In genomic region chr6:64679411-64679810, GRCh38 we compare ENCODE assay signal across 20 cellular contexts.
"Had no signal": no experiment of that assay in that cellular context is flagged by ENCODE, and none has a peak within 500 bp of the region (broad histone marks: within the 10 kb centered on the region; RNA-seq: fewer than 3 reads in every experiment).

No MANE protein-coding gene starts in this region.

- DNase-seq: dermis blood vessel endothelial cell; effector CD4-positive, alpha-beta T cell; endodermal cell; gastrocnemius medialis; heart right ventricle; hypothalamus; kidney glomerular epithelial cell; naive thymus-derived CD4-positive, alpha-beta T cell; nephron progenitor cell; psoas muscle; retina; stimulated activated CD4-positive, alpha-beta T cell treated with anti-CD3 and anti-CD28 coated beads, Interleukin-2, amount 100 ng/mL, for 24 hours; stimulated activated CD4-positive, alpha-beta T cell treated with anti-CD3 and anti-CD28 coated beads, Interleukin-4, amount 100 ng/mL, for 4 hours; stimulated activated naive B cell treated with anti-CD40 and anti-IgM and Interleukin-4, amounts not matched to agents 10 μg/mL and 1 μg/mL and 100 μg/mL, for 72 hours; stimulated activated naive CD8-positive, alpha-beta T cell treated with anti-CD3 and anti-CD28 coated beads, Interleukin-15, amount 100 ng/mL, for 72 hours; testis; upper lobe of right lung had no signal

- H3K4me1 ChIP-seq: gastrocnemius medialis, psoas muscle, tibial nerve, upper lobe of right lung, vagina had no signal

- H3K36me3 ChIP-seq: gastrocnemius medialis, heart right ventricle, tibial nerve, upper lobe of right lung, vagina had no signal

- H3K9me3 ChIP-seq: gastrocnemius medialis, psoas muscle, testis, tibial nerve, upper lobe of right lung, vagina had no signal

- H3K27ac ChIP-seq: gastrocnemius medialis, heart right ventricle, psoas muscle, tibial nerve, upper lobe of right lung, vagina had no signal

- FAIRE-seq: islet of Langerhans had no signal

- H3K4me3 ChIP-seq: gastrocnemius medialis, heart right ventricle, psoas muscle, testis, tibial nerve, upper lobe of right lung, vagina had no signal

- H3K27me3 ChIP-seq: gastrocnemius medialis, heart right ventricle, testis, tibial nerve, upper lobe of right lung, vagina had no signal
